Comparison of ENCODE assay signal across 20 cellular contexts in the genomic region with DNA sequence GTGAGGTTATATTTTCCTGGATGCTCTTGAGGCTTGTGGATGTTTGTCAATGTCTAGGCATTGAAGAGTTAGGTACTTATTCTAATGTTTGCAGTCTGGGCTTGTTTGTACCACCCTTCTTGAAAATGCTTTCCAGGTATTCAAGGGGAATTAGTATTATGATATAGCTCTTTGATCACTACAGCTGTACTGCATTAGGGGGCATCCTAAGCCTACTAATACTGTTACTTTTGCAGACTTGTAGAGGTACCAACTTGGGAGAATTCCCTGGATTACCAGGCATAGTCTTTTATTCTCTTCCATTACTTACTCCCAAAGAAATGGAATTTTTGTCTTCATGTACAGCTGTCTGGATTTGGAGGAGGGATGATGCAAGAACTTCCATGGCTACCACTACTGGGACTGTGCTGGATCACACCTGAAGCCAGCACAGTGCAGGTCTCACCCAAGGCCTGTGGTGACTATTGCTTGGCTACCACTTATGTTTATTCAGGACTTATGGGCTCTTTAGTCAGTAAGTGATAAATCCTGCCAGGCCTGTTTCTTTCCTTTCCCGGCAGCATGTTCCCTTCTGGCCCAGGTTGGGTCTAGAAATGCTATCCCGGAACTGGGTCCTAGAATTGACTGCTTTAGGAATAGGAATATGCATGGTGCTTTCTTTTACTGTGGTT.
DNase-seq lines count a peak whose midpoint lies in the region; ATAC-seq, FAIRE-seq and TF ChIP-seq lines count a peak whose summit lies in the region.
"Had no signal": no experiment of that assay in that cellular context is flagged by ENCODE, and none has a peak within 500 bp of the region (broad histone marks: within the 10 kb centered on the region; RNA-seq: fewer than 3 reads in every experiment).

No MANE protein-coding gene starts in this region.

- H3K23me2 ChIP-seq in H1 (ENCODE audit: low read depth, low read length), result no peaks in the 10 kb centered on the region

- H3K9me3 ChIP-seq in H1 (ENCODE audit: insufficient read depth in 2 of 2, low read depth in 1 of 2, low read length in 1 of 2) (no peaks in the 10 kb centered on the region), mucosa of descending colon (peaks cover 24% of the 10 kb centered on the region)
- H3K9me3 ChIP-seq: BE2C, Caco-2, HAP-1 had no signal

- POLR2A ChIA-PET in H1 (lab: Charles Lee; ENCODE audit: partially characterized antibody), result no interaction called here

- TF ChIP-seq POLR2A in H1 (IDR thresholded peaks at IDR 0.05; ENCODE audit: control extremely low read depth in 1 of 2, low read depth in 2 of 2, low read length in 2 of 2), result no peak

- H3K14ac ChIP-seq in H1 (ENCODE audit: insufficient read length), result no peak overlapping the region

- CTCF ChIA-PET in H1 (lab: Charles Lee; ENCODE audit: partially characterized antibody), result interaction anchor here (0.8 to 2.3 kb wide), 6 partner anchors 12 to 612 kb away, joined by 3 to 7 read pairs (median 4); no protein-coding TSS in a partner anchor

- no peak overlapping the region for H3K18ac ChIP-seq in H1 (ENCODE audit: extremely low read depth, low read length)

- H2BK20ac ChIP-seq in H1 (ENCODE audit: low read length), result no peak overlapping the region

- no peak overlapping the region for H2BK15ac ChIP-seq in H1 (ENCODE audit: low read length)

- H3K36me3 ChIP-seq in H1 (ENCODE audit: control insufficient read depth in 2 of 4, insufficient read depth in 4 of 4, low read length in 3 of 4) (no peaks in the 10 kb centered on the region), mucosa of descending colon (ENCODE audit: low read depth) (no peaks in the 10 kb centered on the region)
- H3K36me3 ChIP-seq: BE2C, HAP-1 had no signal

- H3K9ac ChIP-seq in H1 (replicated peaks in 1 of 4; ENCODE audit: extremely low read depth in 1 of 4, low read depth in 3 of 4, low read length in 3 of 4), result no peak overlapping the region
- H3K9ac ChIP-seq: KMS-11 had no signal

- peak; percentile 100 for ATAC-seq in esophagus mucosa
- no peak for ATAC-seq in GM21381 (IDR thresholded peaks at IDR 0.05; ENCODE audit: unreplicated experiment)
- no peak for ATAC-seq in mucosa of descending colon
- no peak for ATAC-seq in HG03045 (IDR thresholded peaks at IDR 0.05; ENCODE audit: unreplicated experiment)
- ATAC-seq: GM12878 had no signal

- no peak overlapping the region for H2BK5ac ChIP-seq in H1 (ENCODE audit: low read depth, low read length)

- H3K79me2 ChIP-seq in H1 (ENCODE audit: control insufficient read depth in 1 of 2, insufficient read depth in 2 of 2, low read length in 2 of 2), result no peaks in the 10 kb centered on the region

- no peak overlapping the region for H4K8ac ChIP-seq in H1 (ENCODE audit: extremely low read depth, insufficient read depth, low read length)

- H3K4ac ChIP-seq in H1 (replicated peaks; ENCODE audit: insufficient read length, low read depth, low read length), result no peak overlapping the region

- no peak overlapping the region for H2AFZ ChIP-seq in H1 (ENCODE audit: low read length)

- intact Hi-C loops in mucosa of descending colon (cut with DNase I, micrococcal nuclease), result no loop called here

- WGBS in H1 (ENCODE audit: extremely low coverage in 1 of 2, insufficient coverage in 1 of 2, insufficient read length in 1 of 2, insufficient replicate concordance in 2 of 2, low coverage in 1 of 2, low lambda C conversion rate in 2 of 2, missing lambda C conversion rate in 1 of 2), 2 experiments, result 100% methylated on average over 2 of the region's 2 CpGs; no CpG with 5 or more reads in 1 of the 2 experiments

- TF ChIP-seq CTCF in C4-2B (conservative IDR thresholded peaks at IDR 0.05) (0 out of 2 replicates have a peak, but pooled peaks have one; percentile 1), H1 (IDR thresholded peaks at IDR 0.05; ENCODE audit: control extremely low read depth in 1 of 3, insufficient read depth in 1 of 3, low read depth in 1 of 3, low read length in 3 of 3) (peak in 1 of 3 experiments; percentile 2; a peak in 2 of 4 replicates), mucosa of descending colon (IDR thresholded peaks at IDR 0.05) (no peak)

- no peaks in the 10 kb centered on the region for H4K20me1 ChIP-seq in H1 (replicated peaks in 1 of 2; ENCODE audit: control insufficient read depth in 1 of 2, insufficient read depth in 2 of 2, low read length in 2 of 2)

- H3K79me1 ChIP-seq in H1 (ENCODE audit: low read depth, low read length), result no peaks in the 10 kb centered on the region

- no peak overlapping the region for H2BK120ac ChIP-seq in H1 (replicated peaks; ENCODE audit: low read depth, low read length)

- H3K27me3 ChIP-seq in H1 (replicated peaks in 1 of 4; ENCODE audit: control insufficient read depth in 3 of 4, extremely low read depth in 1 of 4, insufficient read depth in 3 of 4, low read length in 3 of 4), result no peaks in the 10 kb centered on the region
- H3K27me3 ChIP-seq: BE2C had no signal

- DNase-seq in DMS53 treated with DMSO at 0.1 percent for 48 hours (lab: John Stamatoyannopoulos, UW; ENCODE audit: unreplicated experiment) (peak; percentile 1), H1 (ENCODE audit: low read depth in 1 of 2, low spot score in 2 of 2) (no peak), mucosa of descending colon (no peak)
- DNase-seq: BE2C; C1 segment of cervical spinal cord; Caco-2; CD4-positive, alpha-beta T cell; DMS79 treated with DMSO at 0.1 percent for 48 hours; GF-D8; GOT3 had no signal

- H4K5ac ChIP-seq in H1 (ENCODE audit: insufficient read length, low read depth, low read length), result no peak overlapping the region

- no peak overlapping the region for H3K4me2 ChIP-seq in H1 (ENCODE audit: insufficient read depth in 1 of 2, low read depth in 2 of 2, low read length in 2 of 2)
- H3K4me2 ChIP-seq: KMS-11 had no signal

- H3K4me1 ChIP-seq in H1 (replicated peaks in 1 of 4; ENCODE audit: control insufficient read depth in 3 of 4, insufficient read depth in 4 of 4, low read length in 3 of 4) (no peaks in the 10 kb centered on the region), mucosa of descending colon (ENCODE audit: low read depth) (no peaks in the 10 kb centered on the region)
- H3K4me1 ChIP-seq: BE2C, Caco-2, HAP-1 had no signal

- no peak overlapping the region for H3K4me3 ChIP-seq in H1 (ENCODE audit: extremely low read depth in 1 of 4, insufficient read depth in 2 of 4, low read depth in 3 of 4, low read length in 4 of 4)
- H3K4me3 ChIP-seq in mucosa of descending colon, result no peak overlapping the region
- H3K4me3 ChIP-seq: GM12878, HAP-1 had no signal

- H3K23ac ChIP-seq in H1 (ENCODE audit: insufficient read length), result no peak overlapping the region

- no peak for FAIRE-seq in H1 (lab: Jason Lieb, UNC)
- FAIRE-seq: D721Med, GM12878, GM19239 had no signal

- H3K56ac ChIP-seq in H1 (replicated peaks; ENCODE audit: insufficient read length, low read depth, low read length), result no peak overlapping the region

- no peak overlapping the region for H2AK5ac ChIP-seq in H1 (ENCODE audit: low read depth, low read length)

- no peak for TF ChIP-seq EP300 in H1 (IDR thresholded peaks at IDR 0.05; ENCODE audit: borderline replicate concordance in 1 of 2, low read depth in 2 of 2, low read length in 2 of 2)

- H4K91ac ChIP-seq in H1 (replicated peaks; ENCODE audit: insufficient read length, low read length), result no peak overlapping the region

- no peak overlapping the region for H2BK12ac ChIP-seq in H1 (ENCODE audit: low read depth, low read length)

- H3K27ac ChIP-seq in C4-2B, result no peak overlapping the region
- no peak overlapping the region for H3K27ac ChIP-seq in H1 (ENCODE audit: low read depth, low read length)
- H3K27ac ChIP-seq: HL-60, KMS-11 had no signal

- TF ChIP-seq RAD21 in H1 (IDR thresholded peaks at IDR 0.05 in 1 of 2, conservative IDR thresholded peaks at IDR 0.05 in 1 of 2; ENCODE audit: low read depth in 2 of 2, low read length in 2 of 2), result peak; percentile 46 to 58

TF ChIP-seq in H1, 55 proteins besides CTCF, POLR2A, EP300 and RAD21:
- TF ChIP-seq ASH2L (IDR thresholded peaks at IDR 0.05; ENCODE audit: low read length) (no peak), ZNF274 (IDR thresholded peaks at IDR 0.05; ENCODE audit: borderline replicate concordance, extremely low read depth, low read length) (no peak), GABPA (IDR thresholded peaks at IDR 0.05; ENCODE audit: borderline replicate concordance, insufficient read depth, low read length) (no peak), CBX8 (IDR thresholded peaks at IDR 0.05; ENCODE audit: borderline replicate concordance, low read depth, low read length) (no peak), JUN (IDR thresholded peaks at IDR 0.05; ENCODE audit: low read depth, low read length) (no peak)
- TF ChIP-seq, protein P1, sequence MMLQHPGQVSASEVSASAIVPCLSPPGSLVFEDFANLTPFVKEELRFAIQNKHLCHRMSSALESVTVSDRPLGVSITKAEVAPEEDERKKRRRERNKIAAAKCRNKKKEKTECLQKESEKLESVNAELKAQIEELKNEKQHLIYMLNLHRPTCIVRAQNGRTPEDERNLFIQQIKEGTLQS (IDR thresholded peaks at IDR 0.05; ENCODE audit: insufficient read depth, low read depth, low read length), result no peak
- TF ChIP-seq, protein P2, sequence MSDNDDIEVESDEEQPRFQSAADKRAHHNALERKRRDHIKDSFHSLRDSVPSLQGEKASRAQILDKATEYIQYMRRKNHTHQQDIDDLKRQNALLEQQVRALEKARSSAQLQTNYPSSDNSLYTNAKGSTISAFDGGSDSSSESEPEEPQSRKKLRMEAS (IDR thresholded peaks at IDR 0.05), result no peak
